In the genomic region with DNA sequence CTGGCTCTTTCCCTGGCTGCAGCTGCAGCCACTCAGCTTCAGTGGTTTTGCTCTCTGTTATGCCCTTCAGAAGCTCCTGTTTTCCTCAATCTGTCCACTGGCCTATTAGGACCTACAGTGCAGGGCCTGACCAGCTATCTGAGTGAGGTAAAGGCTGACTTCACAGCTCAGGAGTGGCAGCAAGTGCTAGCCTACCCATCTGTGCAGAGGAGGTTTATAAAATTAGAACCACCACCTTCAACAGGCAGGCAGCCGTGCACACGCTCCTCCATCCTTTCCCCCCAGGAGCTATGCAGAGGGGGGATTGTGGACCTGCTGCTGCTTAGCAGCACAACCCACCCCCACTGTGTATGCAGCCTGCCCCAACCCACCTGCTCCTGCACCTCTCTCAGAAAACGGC, we compare ENCODE assay signal across 1 cellular context.
TF ChIP-seq lines count a peak whose summit lies in the region.

No MANE protein-coding gene starts in this region.

TF ChIP-seq in SK-N-SH, 30 proteins besides CTCF, POLR2A, EP300 and RAD21:
- TF ChIP-seq RCOR1 (IDR thresholded peaks at IDR 0.05; ENCODE audit: low read length) (no peak), RFX5 (IDR thresholded peaks at IDR 0.05; ENCODE audit: low read length) (no peak), ZBTB33 (IDR thresholded peaks at IDR 0.05; ENCODE audit: borderline replicate concordance, low read depth) (no peak), JUND (IDR thresholded peaks at IDR 0.05) (no peak), EZH2phosphoT487 (IDR thresholded peaks at IDR 0.05; ENCODE audit: borderline replicate concordance, low read depth) (no peak), FOSL2 (IDR thresholded peaks at IDR 0.05; ENCODE audit: borderline replicate concordance, low read depth) (no peak)
- TF ChIP-seq, protein P1, sequence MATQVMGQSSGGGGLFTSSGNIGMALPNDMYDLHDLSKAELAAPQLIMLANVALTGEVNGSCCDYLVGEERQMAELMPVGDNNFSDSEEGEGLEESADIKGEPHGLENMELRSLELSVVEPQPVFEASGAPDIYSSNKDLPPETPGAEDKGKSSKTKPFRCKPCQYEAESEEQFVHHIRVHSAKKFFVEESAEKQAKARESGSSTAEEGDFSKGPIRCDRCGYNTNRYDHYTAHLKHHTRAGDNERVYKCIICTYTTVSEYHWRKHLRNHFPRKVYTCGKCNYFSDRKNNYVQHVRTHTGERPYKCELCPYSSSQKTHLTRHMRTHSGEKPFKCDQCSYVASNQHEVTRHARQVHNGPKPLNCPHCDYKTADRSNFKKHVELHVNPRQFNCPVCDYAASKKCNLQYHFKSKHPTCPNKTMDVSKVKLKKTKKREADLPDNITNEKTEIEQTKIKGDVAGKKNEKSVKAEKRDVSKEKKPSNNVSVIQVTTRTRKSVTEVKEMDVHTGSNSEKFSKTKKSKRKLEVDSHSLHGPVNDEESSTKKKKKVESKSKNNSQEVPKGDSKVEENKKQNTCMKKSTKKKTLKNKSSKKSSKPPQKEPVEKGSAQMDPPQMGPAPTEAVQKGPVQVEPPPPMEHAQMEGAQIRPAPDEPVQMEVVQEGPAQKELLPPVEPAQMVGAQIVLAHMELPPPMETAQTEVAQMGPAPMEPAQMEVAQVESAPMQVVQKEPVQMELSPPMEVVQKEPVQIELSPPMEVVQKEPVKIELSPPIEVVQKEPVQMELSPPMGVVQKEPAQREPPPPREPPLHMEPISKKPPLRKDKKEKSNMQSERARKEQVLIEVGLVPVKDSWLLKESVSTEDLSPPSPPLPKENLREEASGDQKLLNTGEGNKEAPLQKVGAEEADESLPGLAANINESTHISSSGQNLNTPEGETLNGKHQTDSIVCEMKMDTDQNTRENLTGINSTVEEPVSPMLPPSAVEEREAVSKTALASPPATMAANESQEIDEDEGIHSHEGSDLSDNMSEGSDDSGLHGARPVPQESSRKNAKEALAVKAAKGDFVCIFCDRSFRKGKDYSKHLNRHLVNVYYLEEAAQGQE (IDR thresholded peaks at IDR 0.05; ENCODE audit: low read depth, low read length) = no peak
- TF ChIP-seq, protein P2, sequence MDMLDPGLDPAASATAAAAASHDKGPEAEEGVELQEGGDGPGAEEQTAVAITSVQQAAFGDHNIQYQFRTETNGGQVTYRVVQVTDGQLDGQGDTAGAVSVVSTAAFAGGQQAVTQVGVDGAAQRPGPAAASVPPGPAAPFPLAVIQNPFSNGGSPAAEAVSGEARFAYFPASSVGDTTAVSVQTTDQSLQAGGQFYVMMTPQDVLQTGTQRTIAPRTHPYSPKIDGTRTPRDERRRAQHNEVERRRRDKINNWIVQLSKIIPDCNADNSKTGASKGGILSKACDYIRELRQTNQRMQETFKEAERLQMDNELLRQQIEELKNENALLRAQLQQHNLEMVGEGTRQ (IDR thresholded peaks at IDR 0.05; ENCODE audit: borderline replicate concordance, low read depth, low read length) = no peak
